ENCODE assay signal across 8 cellular contexts in the genomic region with DNA sequence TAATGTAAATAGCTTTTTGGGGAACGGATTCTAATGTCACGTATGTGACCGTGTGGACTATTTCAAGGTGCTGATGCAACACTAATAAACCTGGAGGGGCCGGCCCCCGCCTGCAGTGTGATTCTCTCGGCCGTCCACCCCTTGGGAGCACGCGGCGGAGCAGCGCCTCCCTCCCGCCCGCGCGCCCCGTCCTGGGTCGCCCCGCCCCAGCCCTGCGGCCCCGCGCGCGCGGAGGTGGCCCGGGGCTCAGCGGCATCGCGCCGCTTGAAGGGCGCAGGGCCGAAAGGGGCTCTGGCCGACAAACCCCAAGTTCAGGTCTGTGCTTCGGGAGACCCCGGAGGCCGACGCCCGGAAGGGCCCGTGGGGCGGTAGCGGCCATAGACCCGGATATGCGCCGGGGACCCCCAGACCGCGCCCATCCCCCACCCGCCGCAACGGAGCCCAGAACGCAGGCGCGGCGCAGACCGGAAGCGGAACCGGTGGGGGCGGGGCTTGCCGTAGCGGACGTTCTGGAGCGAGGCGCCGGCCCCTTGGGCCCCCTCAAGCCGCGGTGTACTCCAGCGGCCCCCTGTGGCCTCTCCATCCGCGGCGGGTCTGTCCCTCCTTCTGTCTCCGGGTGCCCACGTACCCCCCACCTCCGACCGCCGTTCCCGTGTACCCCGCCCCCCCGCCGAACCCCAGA. TPM values are rescaled to one million over a fixed set of nuclear protein-coding genes. Genes with fewer than 3 reads are reported as not detected.
DNase-seq lines count a peak whose midpoint lies in the region; ATAC-seq, FAIRE-seq and TF ChIP-seq lines count a peak whose summit lies in the region.

A gene with protein sequence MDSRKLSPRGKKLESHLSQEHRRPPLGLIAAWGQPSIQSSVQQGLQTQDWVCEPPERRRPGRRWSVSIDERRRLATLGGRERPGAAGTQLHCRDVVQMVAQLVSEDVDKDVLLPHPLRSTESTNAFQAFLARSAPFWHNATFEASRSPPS (plus strand): TSS at position 495 of the 682 bp plus-strand sequence. CDS start 803 bp downstream, outside the sequence.

- H3K4me1 ChIP-seq in CD4-positive, CD25-positive, alpha-beta regulatory T cell (ENCODE audit: control insufficient read depth, insufficient read depth, low read length, poor library complexity, severe bottlenecking): peaks cover 25% of the 10 kb centered on the region
- H3K4me1 ChIP-seq in NT2/D1 (ENCODE audit: insufficient read depth, insufficient read length) (peaks cover 2% of the 10 kb centered on the region), endothelial cell of umbilical vein (ENCODE audit: control insufficient read depth, extremely low read depth, insufficient read depth, low read length) (peaks cover 21% of the 10 kb centered on the region), mucosa of descending colon (ENCODE audit: low read depth) (peaks cover 10% of the 10 kb centered on the region)

- peak within 1 kb of the TSS; percentile 59 for H3K4me2 ChIP-seq in endothelial cell of umbilical vein (ENCODE audit: insufficient read depth, low read length)

- no peaks in the 10 kb centered on the region for H3K9me1 ChIP-seq in endothelial cell of umbilical vein (replicated peaks; ENCODE audit: control insufficient read depth, extremely low read depth, insufficient read depth, low read length)

- no peaks in the 10 kb centered on the region for H4K20me1 ChIP-seq in endothelial cell of umbilical vein (replicated peaks; ENCODE audit: control insufficient read depth, extremely low read depth, insufficient read depth, low read length)

- H3K4me3 ChIP-seq in CD4-positive, CD25-positive, alpha-beta regulatory T cell (ENCODE audit: low read depth, low read length): peak within 1 kb of the TSS; percentile 72
- H3K4me3 ChIP-seq in NT2/D1 (ENCODE audit: insufficient read length, low read depth) (peak within 1 kb of the TSS; percentile 72), endothelial cell of umbilical vein (replicated peaks in 1 of 3; ENCODE audit: insufficient read depth in 1 of 3, low read depth in 1 of 3, low read length in 3 of 3) (peak within 1 kb of the TSS; percentile 51 to 67 (median 62)), mucosa of descending colon (peak within 1 kb of the TSS; percentile 63)

- H3K36me3 ChIP-seq in CD4-positive, CD25-positive, alpha-beta regulatory T cell (ENCODE audit: control insufficient read depth, insufficient read depth, low read length): peaks cover 7% of the 10 kb centered on the region
- H3K36me3 ChIP-seq in NT2/D1 (ENCODE audit: insufficient read depth, insufficient read length, low read length) (peaks cover 21% of the 10 kb centered on the region), endothelial cell of umbilical vein (ENCODE audit: control insufficient read depth in 2 of 2, extremely low read depth in 1 of 2, insufficient read depth in 2 of 2, low read length in 2 of 2) (no peaks in the 10 kb centered on the region), mucosa of descending colon (ENCODE audit: low read depth) (no peaks in the 10 kb centered on the region)

- CTCF ChIA-PET in endothelial cell of umbilical vein (lab: Charles Lee): interaction anchor here (0.9 kb wide), 1 partner anchor 83 kb away, joined by 5 read pairs; no protein-coding TSS in a partner anchor

- H3K36me3 Mint-ChIP-seq in CD4-positive, CD25-positive, alpha-beta regulatory T cell: peaks cover 19% of the 10 kb centered on the region

- no peaks in the 10 kb centered on the region for H3K27me3 Mint-ChIP-seq in CD4-positive, CD25-positive, alpha-beta regulatory T cell

- POLR2A ChIA-PET in endothelial cell of umbilical vein (lab: Charles Lee): no interaction called here

- peak within 1 kb of the TSS; percentile 91 for H2AFZ ChIP-seq in endothelial cell of umbilical vein (ENCODE audit: low read depth, low read length)

- peak; percentile 81 for FAIRE-seq in endothelial cell of umbilical vein (lab: Jason Lieb, UNC)

- peaks cover 0 to 13% (median 3%) of the 10 kb centered on the region in 7 donors for H3K9me3 Mint-ChIP-seq in CD4-positive, CD25-positive, alpha-beta regulatory T cell

- intact Hi-C loops in endothelial cell of umbilical vein (cut with micrococcal nuclease) (loop anchor here (1.0 to 5.0 kb wide), 4 partner anchors 17 to 92 kb away; a partner anchor contains a TSS), mucosa of descending colon (cut with DNase I, micrococcal nuclease) (no loop called here)

- peak within 1 kb of the TSS; percentile 73 for H3K27ac ChIP-seq in CD4-positive, CD25-positive, alpha-beta regulatory T cell (ENCODE audit: insufficient read depth, low read length, poor library complexity, severe bottlenecking)
- H3K27ac ChIP-seq in endothelial cell of umbilical vein (ENCODE audit: insufficient read depth, low read depth, low read length): peak within 1 kb of the TSS; percentile 60

- TF ChIP-seq CTCF in endothelial cell of umbilical vein (IDR thresholded peaks at IDR 0.05; ENCODE audit: extremely low read depth in 1 of 2, insufficient read depth in 1 of 2, low read depth in 1 of 2, low read length in 2 of 2) (peak in 1 of 2 donors; percentile 37), mucosa of descending colon (IDR thresholded peaks at IDR 0.05) (no peak)

- BruUV-seq in endothelial cell of umbilical vein (replicated peaks; lab: Mats Ljungman, UMichigan): TSS peak; percentile 48

- dilution Hi-C loops in endothelial cell of umbilical vein (cut with MboI; ENCODE audit: extremely low pct_ligation_motif_present, low sequenced_read_pairs): no loop called here

- peak; percentile 89 for TF ChIP-seq POLR2A in endothelial cell of umbilical vein (IDR thresholded peaks at IDR 0.05; ENCODE audit: low read depth, low read length)

- H3K4me3 Mint-ChIP-seq in CD4-positive, CD25-positive, alpha-beta regulatory T cell: peak within 1 kb of the TSS; percentile 79 to 84 (median 84)

- H3K27ac Mint-ChIP-seq in CD4-positive, CD25-positive, alpha-beta regulatory T cell: peak within 1 kb of the TSS; percentile 80 to 86 (median 84)

- peak within 1 kb of the TSS; percentile 87 for H3K9ac ChIP-seq in NT2/D1 (ENCODE audit: insufficient read length, low read depth)
- H3K9ac ChIP-seq in endothelial cell of umbilical vein (replicated peaks; ENCODE audit: extremely low read depth, insufficient read depth, low read length): peak within 1 kb of the TSS; percentile 67

- peak; percentile 79 to 85 (median 84) for DNase-seq in CD4-positive, CD25-positive, alpha-beta regulatory T cell
- DNase-seq in HS-5 (ENCODE audit: low read depth): peak; percentile 26
- peak; percentile 74 for DNase-seq in NT2/D1 (ENCODE audit: low read depth, low spot score)
- peak; percentile 84 for DNase-seq in activated CD8-positive, alpha-beta memory T cell treated with anti-CD3 and anti-CD28 coated beads, Interleukin-2, amount 50 U/mL, for 24 hours (ENCODE audit: extremely low read depth)
- DNase-seq in endothelial cell of umbilical vein (ENCODE audit: low read depth, low spot score): peak; percentile 79
- peak; percentile 93 to 95 (median 94) for DNase-seq in mucosa of descending colon
- peak; percentile 92 to 98 for DNase-seq in stimulated activated CD8-positive, alpha-beta memory T cell treated with anti-CD3 and anti-CD28 coated beads, Interleukin-2, amount 100 ng/mL, for 48 hours (ENCODE audit: low read depth in 2 of 2)

- H3K79me2 ChIP-seq in endothelial cell of umbilical vein (ENCODE audit: control insufficient read depth, insufficient read depth, low read length): peaks cover 4% of the 10 kb centered on the region

- no peaks in the 10 kb centered on the region for H3K9me3 ChIP-seq in CD4-positive, CD25-positive, alpha-beta regulatory T cell (ENCODE audit: control insufficient read depth in 2 of 2, low read length in 2 of 2)
- H3K9me3 ChIP-seq in NT2/D1 (ENCODE audit: insufficient read depth, low read length) (peaks cover 29% of the 10 kb centered on the region; the same call in 1 of the 2 replicates), endothelial cell of umbilical vein (replicated peaks; ENCODE audit: control insufficient read depth, insufficient read depth, low read length) (no peaks in the 10 kb centered on the region), mucosa of descending colon (no peaks in the 10 kb centered on the region)

- H3K27me3 ChIP-seq in CD4-positive, CD25-positive, alpha-beta regulatory T cell (ENCODE audit: control insufficient read depth, insufficient read depth, low read length): no peaks in the 10 kb centered on the region
- H3K27me3 ChIP-seq in NT2/D1 (ENCODE audit: insufficient read depth, insufficient read length): no peaks in the 10 kb centered on the region
- no peaks in the 10 kb centered on the region for H3K27me3 ChIP-seq in endothelial cell of umbilical vein (ENCODE audit: control insufficient read depth in 2 of 2, insufficient read depth in 2 of 2, low read length in 2 of 2)

- peaks cover 0 to 24% (median 3%) of the 10 kb centered on the region in 4 donors for H3K4me1 Mint-ChIP-seq in CD4-positive, CD25-positive, alpha-beta regulatory T cell

- peak; percentile 77 to 88 for ATAC-seq in CD4-positive, CD25-positive, alpha-beta regulatory T cell (ENCODE audit: low read depth in 2 of 2)
- ATAC-seq in GM19455 (IDR thresholded peaks at IDR 0.05; ENCODE audit: unreplicated experiment) (peak; percentile 74), mucosa of descending colon (peak; percentile 95)

TF ChIP-seq in endothelial cell of umbilical vein, 7 proteins besides CTCF, POLR2A, EP300 and RAD21 (continues in another document):
- TF ChIP-seq JUN (IDR thresholded peaks at IDR 0.05; ENCODE audit: borderline replicate concordance, insufficient read depth, insufficient read length, low read depth) (no peak), GATA2 (IDR thresholded peaks at IDR 0.05; ENCODE audit: insufficient read depth, insufficient read length, low read depth, low read length) (no peak), POLR2AphosphoS5 (IDR thresholded peaks at IDR 0.05; ENCODE audit: insufficient read depth, low read depth, low read length) (peak; percentile 91), FOS (IDR thresholded peaks at IDR 0.05; ENCODE audit: borderline replicate concordance, insufficient read depth, low read length) (no peak)
- TF ChIP-seq, protein P1, sequence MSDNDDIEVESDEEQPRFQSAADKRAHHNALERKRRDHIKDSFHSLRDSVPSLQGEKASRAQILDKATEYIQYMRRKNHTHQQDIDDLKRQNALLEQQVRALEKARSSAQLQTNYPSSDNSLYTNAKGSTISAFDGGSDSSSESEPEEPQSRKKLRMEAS (IDR thresholded peaks at IDR 0.05; ENCODE audit: insufficient read depth, insufficient read length): no peak

RNA-seq across cellular contexts. Expression of the gene that starts here (rescaled TPM):
- total RNA-seq in CD4-positive, CD25-positive, alpha-beta regulatory T cell: 3.1 TPM
- polyA plus RNA-seq in CD4-positive, CD25-positive, alpha-beta regulatory T cell: under 1 TPM; 0.11 to 0.31 (median 0.21) TPM
- total RNA-seq in endothelial cell of umbilical vein (1.1 and 2.1 TPM in 2 replicates), mucosa of descending colon (1 to 10 TPM in 1 of 3 donors, under 1 TPM in 2; 0.84 to 2.0 (median 0.95) TPM)
- 0.06 and 0.22 TPM in 2 replicates for polyA plus RNA-seq in endothelial cell of umbilical vein
- 0.14 TPM in 2 replicates for polyA plus RNA-seq in endothelial cell of umbilical vein (2011; cell fraction: cytosol; rRNA removed)
- polyA plus RNA-seq in endothelial cell of umbilical vein (2011; cell fraction: nucleus; rRNA removed): 0.76 and 0.90 TPM in 2 replicates
- polyA plus RNA-seq in endothelial cell of umbilical vein (2012): not detected in 2 replicates
- 0.19 and 0.23 TPM in 2 replicates for polyA minus RNA-seq in endothelial cell of umbilical vein
- not detected for polyA minus RNA-seq in endothelial cell of umbilical vein (2011; cell fraction: cytosol; rRNA and poly(A)+ RNA removed)
- polyA minus RNA-seq in endothelial cell of umbilical vein (2011; cell fraction: nucleus; rRNA and poly(A)+ RNA removed): 0.24 and 0.53 TPM in 2 replicates

Comparison
In these comparisons a context has a peak if more than half of its experiments do, and no peak if none do; other contexts are left out.
1. Peak in every context shown above with its lines: DNase-seq, ATAC-seq, H3K4me3 ChIP-seq and H3K27ac ChIP-seq.
2. DNase-seq: peak in every context shown above with its lines; median percentile 95 in stimulated activated CD8-positive, alpha-beta memory T cell treated with anti-CD3 and anti-CD28 coated beads, Interleukin-2, amount 100 ng/mL, for 48 hours; 94 in mucosa of descending colon; 84 in CD4-positive, CD25-positive, alpha-beta regulatory T cell; 84 in activated CD8-positive, alpha-beta memory T cell treated with anti-CD3 and anti-CD28 coated beads, Interleukin-2, amount 50 U/mL, for 24 hours; 79 in endothelial cell of umbilical vein; 74 in NT2/D1; 26 in HS-5.